In genomic region chr1:199495432-199495831, GRCh38 we compare ENCODE assay signal across 28 cellular contexts.
"Had no signal": no experiment of that assay in that cellular context is flagged by ENCODE, and none has a peak within 500 bp of the region (broad histone marks: within the 10 kb centered on the region; RNA-seq: fewer than 3 reads in every experiment).

No MANE protein-coding gene starts in this region.

- H3K4me3 Mint-ChIP-seq: immature natural killer cell; naive thymus-derived CD8-positive, alpha-beta T cell; nephron; neural crest cell; stimulated activated naive CD8-positive, alpha-beta T cell treated with anti-CD3 and anti-CD28 coated beads, Interleukin-15, Interleukin-2, amounts not matched to agents 100 ng/mL and 50 ng/mL, for 24 hours had no signal

- H3K27ac Mint-ChIP-seq: immature natural killer cell; naive thymus-derived CD8-positive, alpha-beta T cell; nephron; stimulated activated naive CD8-positive, alpha-beta T cell treated with anti-CD3 and anti-CD28 coated beads, Interleukin-15, Interleukin-2, amounts not matched to agents 100 ng/mL and 50 ng/mL, for 24 hours had no signal

- DNase-seq: hypothalamus; immature natural killer cell; kidney; left colon; left lung; lower lobe of right lung; mammary epithelial cell; mesenchymal stem cell; naive thymus-derived CD8-positive, alpha-beta T cell; nucleus accumbens; pancreas; posterior cingulate gyrus; retina; right cardiac atrium; stimulated activated CD4-positive, alpha-beta T cell treated with anti-CD3 and anti-CD28 coated beads, Interleukin-12 subunit alpha, Interleukin-12 subunit beta, amount 100 ng/mL, for 4 hours; stimulated activated CD4-positive, alpha-beta T cell treated with anti-CD3 and anti-CD28 coated beads, Interleukin-15, amount 100 ng/mL, for 24 hours; stimulated activated CD4-positive, alpha-beta T cell treated with anti-CD3 and anti-CD28 coated beads, Interleukin-2, amount 100 ng/mL, for 24 hours; stimulated activated CD4-positive, alpha-beta T cell treated with anti-CD3 and anti-CD28 coated beads, Interleukin-4, amount 100 ng/mL, for 1 hour; stimulated activated naive CD4-positive, alpha-beta T cell; tibial artery; trophoblast cell; upper lobe of right lung had no signal

- H3K4me1 Mint-ChIP-seq: immature natural killer cell, neural crest cell had no signal

- ATAC-seq: left colon; left lung; lower lobe of right lung; naive thymus-derived CD8-positive, alpha-beta T cell; pancreas; right cardiac atrium; sciatic nerve; upper lobe of right lung had no signal

- FAIRE-seq: islet of Langerhans, kidney, pancreas, urothelium cell line had no signal
